1 cellular context compared by ENCODE assay signal in genomic region chr13:45219938-45220375, GRCh38.
TF ChIP-seq lines count a peak whose summit lies in the region.

No MANE protein-coding gene starts in this region.

TF ChIP-seq in HEK293, 187 proteins besides CTCF, POLR2A, EP300 and RAD21 (continued from another document and continues in another):
- TF ChIP-seq TSHZ1 (tag by site-specific recombination; IDR thresholded peaks at IDR 0.05; ENCODE audit: borderline replicate concordance): peak; percentile 92
- no peak for TF ChIP-seq ZNF433 (tag by site-specific recombination; IDR thresholded peaks at IDR 0.05; ENCODE audit: low read depth)
- TF ChIP-seq PRDM1 (tag by site-specific recombination; IDR thresholded peaks at IDR 0.05): no peak
- TF ChIP-seq ZNF350 (tag by site-specific recombination; IDR thresholded peaks at IDR 0.05): no peak
- no peak for TF ChIP-seq ZNF777 (tag by site-specific recombination; IDR thresholded peaks at IDR 0.05; ENCODE audit: borderline replicate concordance)
- no peak for TF ChIP-seq ZNF585B (tag by site-specific recombination; IDR thresholded peaks at IDR 0.05)
- no peak for TF ChIP-seq ZNF529 (tag by site-specific recombination; IDR thresholded peaks at IDR 0.05; ENCODE audit: insufficient replicate concordance)
- TF ChIP-seq ZNF426 (tag by site-specific recombination; IDR thresholded peaks at IDR 0.05): no peak
- TF ChIP-seq ZNF114 (tag by site-specific recombination; IDR thresholded peaks at IDR 0.05): no peak
- no peak for TF ChIP-seq ZNF174 (tag by site-specific recombination; IDR thresholded peaks at IDR 0.05)
- no peak for TF ChIP-seq ZBTB20 (tag by site-specific recombination; IDR thresholded peaks at IDR 0.05)
- TF ChIP-seq, protein P1, sequence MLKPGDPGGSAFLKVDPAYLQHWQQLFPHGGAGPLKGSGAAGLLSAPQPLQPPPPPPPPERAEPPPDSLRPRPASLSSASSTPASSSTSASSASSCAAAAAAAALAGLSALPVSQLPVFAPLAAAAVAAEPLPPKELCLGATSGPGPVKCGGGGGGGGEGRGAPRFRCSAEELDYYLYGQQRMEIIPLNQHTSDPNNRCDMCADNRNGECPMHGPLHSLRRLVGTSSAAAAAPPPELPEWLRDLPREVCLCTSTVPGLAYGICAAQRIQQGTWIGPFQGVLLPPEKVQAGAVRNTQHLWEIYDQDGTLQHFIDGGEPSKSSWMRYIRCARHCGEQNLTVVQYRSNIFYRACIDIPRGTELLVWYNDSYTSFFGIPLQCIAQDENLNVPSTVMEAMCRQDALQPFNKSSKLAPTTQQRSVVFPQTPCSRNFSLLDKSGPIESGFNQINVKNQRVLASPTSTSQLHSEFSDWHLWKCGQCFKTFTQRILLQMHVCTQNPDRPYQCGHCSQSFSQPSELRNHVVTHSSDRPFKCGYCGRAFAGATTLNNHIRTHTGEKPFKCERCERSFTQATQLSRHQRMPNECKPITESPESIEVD (tag by site-specific recombination; IDR thresholded peaks at IDR 0.05): peak; percentile 6; the same call in 1 of the 2 replicates
- TF ChIP-seq ZNF664 (tag by site-specific recombination; IDR thresholded peaks at IDR 0.05): peak; percentile 96
- TF ChIP-seq ZFP37 (tag by site-specific recombination; IDR thresholded peaks at IDR 0.05): no peak
- TF ChIP-seq ZNF223 (tag by site-specific recombination; IDR thresholded peaks at IDR 0.05): no peak
- no peak for TF ChIP-seq ZNF221 (tag by site-specific recombination; IDR thresholded peaks at IDR 0.05; ENCODE audit: borderline replicate concordance)
- TF ChIP-seq ZNF423 (tag by site-specific recombination; IDR thresholded peaks at IDR 0.05): no peak
- TF ChIP-seq SCRT2 (tag by site-specific recombination; IDR thresholded peaks at IDR 0.05): no peak
- TF ChIP-seq ZFP69B (tag by site-specific recombination; IDR thresholded peaks at IDR 0.05): no peak; the same call in none of the 2 replicates
- TF ChIP-seq, protein P2, sequence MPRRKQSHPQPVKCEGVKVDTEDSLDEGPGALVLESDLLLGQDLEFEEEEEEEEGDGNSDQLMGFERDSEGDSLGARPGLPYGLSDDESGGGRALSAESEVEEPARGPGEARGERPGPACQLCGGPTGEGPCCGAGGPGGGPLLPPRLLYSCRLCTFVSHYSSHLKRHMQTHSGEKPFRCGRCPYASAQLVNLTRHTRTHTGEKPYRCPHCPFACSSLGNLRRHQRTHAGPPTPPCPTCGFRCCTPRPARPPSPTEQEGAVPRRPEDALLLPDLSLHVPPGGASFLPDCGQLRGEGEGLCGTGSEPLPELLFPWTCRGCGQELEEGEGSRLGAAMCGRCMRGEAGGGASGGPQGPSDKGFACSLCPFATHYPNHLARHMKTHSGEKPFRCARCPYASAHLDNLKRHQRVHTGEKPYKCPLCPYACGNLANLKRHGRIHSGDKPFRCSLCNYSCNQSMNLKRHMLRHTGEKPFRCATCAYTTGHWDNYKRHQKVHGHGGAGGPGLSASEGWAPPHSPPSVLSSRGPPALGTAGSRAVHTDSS (tag by site-specific recombination; IDR thresholded peaks at IDR 0.05): no peak
- TF ChIP-seq ZNF140 (tag by site-specific recombination; IDR thresholded peaks at IDR 0.05): no peak
- TF ChIP-seq INSM2 (tag by site-specific recombination; IDR thresholded peaks at IDR 0.05): peak; percentile 75
- no peak for TF ChIP-seq ZNF488 (tag by site-specific recombination; IDR thresholded peaks at IDR 0.05)
- TF ChIP-seq REPIN1 (tag by site-specific recombination; IDR thresholded peaks at IDR 0.05; ENCODE audit: low read depth): no peak
- 0 out of 2 replicates have a peak, but pooled peaks have one; percentile 35 for TF ChIP-seq KLF7 (tag by site-specific recombination; IDR thresholded peaks at IDR 0.05; ENCODE audit: borderline replicate concordance)
- TF ChIP-seq, protein P3, sequence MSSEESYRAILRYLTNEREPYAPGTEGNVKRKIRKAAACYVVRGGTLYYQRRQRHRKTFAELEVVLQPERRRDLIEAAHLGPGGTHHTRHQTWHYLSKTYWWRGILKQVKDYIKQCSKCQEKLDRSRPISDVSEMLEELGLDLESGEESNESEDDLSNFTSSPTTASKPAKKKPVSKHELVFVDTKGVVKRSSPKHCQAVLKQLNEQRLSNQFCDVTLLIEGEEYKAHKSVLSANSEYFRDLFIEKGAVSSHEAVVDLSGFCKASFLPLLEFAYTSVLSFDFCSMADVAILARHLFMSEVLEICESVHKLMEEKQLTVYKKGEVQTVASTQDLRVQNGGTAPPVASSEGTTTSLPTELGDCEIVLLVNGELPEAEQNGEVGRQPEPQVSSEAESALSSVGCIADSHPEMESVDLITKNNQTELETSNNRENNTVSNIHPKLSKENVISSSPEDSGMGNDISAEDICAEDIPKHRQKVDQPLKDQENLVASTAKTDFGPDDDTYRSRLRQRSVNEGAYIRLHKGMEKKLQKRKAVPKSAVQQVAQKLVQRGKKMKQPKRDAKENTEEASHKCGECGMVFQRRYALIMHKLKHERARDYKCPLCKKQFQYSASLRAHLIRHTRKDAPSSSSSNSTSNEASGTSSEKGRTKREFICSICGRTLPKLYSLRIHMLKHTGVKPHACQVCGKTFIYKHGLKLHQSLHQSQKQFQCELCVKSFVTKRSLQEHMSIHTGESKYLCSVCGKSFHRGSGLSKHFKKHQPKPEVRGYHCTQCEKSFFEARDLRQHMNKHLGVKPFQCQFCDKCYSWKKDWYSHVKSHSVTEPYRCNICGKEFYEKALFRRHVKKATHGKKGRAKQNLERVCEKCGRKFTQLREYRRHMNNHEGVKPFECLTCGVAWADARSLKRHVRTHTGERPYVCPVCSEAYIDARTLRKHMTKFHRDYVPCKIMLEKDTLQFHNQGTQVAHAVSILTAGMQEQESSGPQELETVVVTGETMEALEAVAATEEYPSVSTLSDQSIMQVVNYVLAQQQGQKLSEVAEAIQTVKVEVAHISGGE (tag by site-specific recombination; conservative IDR thresholded peaks at IDR 0.05; ENCODE audit: low read depth): no peak
- TF ChIP-seq SP2 (tag by site-specific recombination; IDR thresholded peaks at IDR 0.05): 0 out of 2 replicates have a peak, but pooled peaks have one; percentile 4
- TF ChIP-seq KLF1 (tag by site-specific recombination; IDR thresholded peaks at IDR 0.05): no peak
- TF ChIP-seq GLI4 (tag by site-specific recombination; IDR thresholded peaks at IDR 0.05): no peak
- TF ChIP-seq, protein P4, sequence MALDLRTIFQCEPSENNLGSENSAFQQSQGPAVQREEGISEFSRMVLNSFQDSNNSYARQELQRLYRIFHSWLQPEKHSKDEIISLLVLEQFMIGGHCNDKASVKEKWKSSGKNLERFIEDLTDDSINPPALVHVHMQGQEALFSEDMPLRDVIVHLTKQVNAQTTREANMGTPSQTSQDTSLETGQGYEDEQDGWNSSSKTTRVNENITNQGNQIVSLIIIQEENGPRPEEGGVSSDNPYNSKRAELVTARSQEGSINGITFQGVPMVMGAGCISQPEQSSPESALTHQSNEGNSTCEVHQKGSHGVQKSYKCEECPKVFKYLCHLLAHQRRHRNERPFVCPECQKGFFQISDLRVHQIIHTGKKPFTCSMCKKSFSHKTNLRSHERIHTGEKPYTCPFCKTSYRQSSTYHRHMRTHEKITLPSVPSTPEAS (tag by site-specific recombination; IDR thresholded peaks at IDR 0.05): no peak
- no peak for TF ChIP-seq ZBTB48 (tag by site-specific recombination; IDR thresholded peaks at IDR 0.05)
- TF ChIP-seq ZNF169 (tag by site-specific recombination; IDR thresholded peaks at IDR 0.05): no peak
- TF ChIP-seq ZNF510 (tag by site-specific recombination; IDR thresholded peaks at IDR 0.05; ENCODE audit: insufficient replicate concordance): no peak
- TF ChIP-seq, protein P5, sequence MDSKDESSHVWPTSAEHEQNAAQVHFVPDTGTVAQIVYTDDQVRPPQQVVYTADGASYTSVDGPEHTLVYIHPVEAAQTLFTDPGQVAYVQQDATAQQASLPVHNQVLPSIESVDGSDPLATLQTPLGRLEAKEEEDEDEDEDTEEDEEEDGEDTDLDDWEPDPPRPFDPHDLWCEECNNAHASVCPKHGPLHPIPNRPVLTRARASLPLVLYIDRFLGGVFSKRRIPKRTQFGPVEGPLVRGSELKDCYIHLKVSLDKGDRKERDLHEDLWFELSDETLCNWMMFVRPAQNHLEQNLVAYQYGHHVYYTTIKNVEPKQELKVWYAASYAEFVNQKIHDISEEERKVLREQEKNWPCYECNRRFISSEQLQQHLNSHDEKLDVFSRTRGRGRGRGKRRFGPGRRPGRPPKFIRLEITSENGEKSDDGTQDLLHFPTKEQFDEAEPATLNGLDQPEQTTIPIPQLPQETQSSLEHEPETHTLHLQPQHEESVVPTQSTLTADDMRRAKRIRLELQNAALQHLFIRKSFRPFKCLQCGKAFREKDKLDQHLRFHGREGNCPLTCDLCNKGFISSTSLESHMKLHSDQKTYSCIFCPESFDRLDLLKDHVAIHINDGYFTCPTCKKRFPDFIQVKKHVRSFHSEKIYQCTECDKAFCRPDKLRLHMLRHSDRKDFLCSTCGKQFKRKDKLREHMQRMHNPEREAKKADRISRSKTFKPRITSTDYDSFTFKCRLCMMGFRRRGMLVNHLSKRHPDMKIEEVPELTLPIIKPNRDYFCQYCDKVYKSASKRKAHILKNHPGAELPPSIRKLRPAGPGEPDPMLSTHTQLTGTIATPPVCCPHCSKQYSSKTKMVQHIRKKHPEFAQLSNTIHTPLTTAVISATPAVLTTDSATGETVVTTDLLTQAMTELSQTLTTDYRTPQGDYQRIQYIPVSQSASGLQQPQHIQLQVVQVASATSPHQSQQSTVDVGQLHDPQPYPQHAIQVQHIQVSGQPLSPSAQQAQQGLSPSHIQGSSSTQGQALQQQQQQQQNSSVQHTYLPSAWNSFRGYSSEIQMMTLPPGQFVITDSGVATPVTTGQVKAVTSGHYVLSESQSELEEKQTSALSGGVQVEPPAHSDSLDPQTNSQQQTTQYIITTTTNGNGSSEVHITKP (tag by site-specific recombination; IDR thresholded peaks at IDR 0.05): no peak
- no peak for TF ChIP-seq ZNF843 (tag by site-specific recombination; IDR thresholded peaks at IDR 0.05)
- no peak for TF ChIP-seq ZNF596 (tag by site-specific recombination; IDR thresholded peaks at IDR 0.05)
- no peak for TF ChIP-seq WT1 (tag by site-specific recombination; IDR thresholded peaks at IDR 0.05)
- peak; percentile 71 for TF ChIP-seq ZEB2 (tag by site-specific recombination; IDR thresholded peaks at IDR 0.05)
- TF ChIP-seq ZNF302 (tag by site-specific recombination; IDR thresholded peaks at IDR 0.05; ENCODE audit: low read depth): no peak
- TF ChIP-seq, protein P6, sequence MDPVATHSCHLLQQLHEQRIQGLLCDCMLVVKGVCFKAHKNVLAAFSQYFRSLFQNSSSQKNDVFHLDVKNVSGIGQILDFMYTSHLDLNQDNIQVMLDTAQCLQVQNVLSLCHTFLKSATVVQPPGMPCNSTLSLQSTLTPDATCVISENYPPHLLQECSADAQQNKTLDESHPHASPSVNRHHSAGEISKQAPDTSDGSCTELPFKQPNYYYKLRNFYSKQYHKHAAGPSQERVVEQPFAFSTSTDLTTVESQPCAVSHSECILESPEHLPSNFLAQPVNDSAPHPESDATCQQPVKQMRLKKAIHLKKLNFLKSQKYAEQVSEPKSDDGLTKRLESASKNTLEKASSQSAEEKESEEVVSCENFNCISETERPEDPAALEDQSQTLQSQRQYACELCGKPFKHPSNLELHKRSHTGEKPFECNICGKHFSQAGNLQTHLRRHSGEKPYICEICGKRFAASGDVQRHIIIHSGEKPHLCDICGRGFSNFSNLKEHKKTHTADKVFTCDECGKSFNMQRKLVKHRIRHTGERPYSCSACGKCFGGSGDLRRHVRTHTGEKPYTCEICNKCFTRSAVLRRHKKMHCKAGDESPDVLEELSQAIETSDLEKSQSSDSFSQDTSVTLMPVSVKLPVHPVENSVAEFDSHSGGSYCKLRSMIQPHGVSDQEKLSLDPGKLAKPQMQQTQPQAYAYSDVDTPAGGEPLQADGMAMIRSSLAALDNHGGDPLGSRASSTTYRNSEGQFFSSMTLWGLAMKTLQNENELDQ (tag by site-specific recombination; IDR thresholded peaks at IDR 0.05; ENCODE audit: low read depth): no peak
- TF ChIP-seq ZNF623 (tag by site-specific recombination; IDR thresholded peaks at IDR 0.05): no peak
- no peak for TF ChIP-seq ZNF530 (tag by site-specific recombination; IDR thresholded peaks at IDR 0.05; ENCODE audit: low read depth)
